ENCODE assay signal across 7 cellular contexts in the genomic region with DNA sequence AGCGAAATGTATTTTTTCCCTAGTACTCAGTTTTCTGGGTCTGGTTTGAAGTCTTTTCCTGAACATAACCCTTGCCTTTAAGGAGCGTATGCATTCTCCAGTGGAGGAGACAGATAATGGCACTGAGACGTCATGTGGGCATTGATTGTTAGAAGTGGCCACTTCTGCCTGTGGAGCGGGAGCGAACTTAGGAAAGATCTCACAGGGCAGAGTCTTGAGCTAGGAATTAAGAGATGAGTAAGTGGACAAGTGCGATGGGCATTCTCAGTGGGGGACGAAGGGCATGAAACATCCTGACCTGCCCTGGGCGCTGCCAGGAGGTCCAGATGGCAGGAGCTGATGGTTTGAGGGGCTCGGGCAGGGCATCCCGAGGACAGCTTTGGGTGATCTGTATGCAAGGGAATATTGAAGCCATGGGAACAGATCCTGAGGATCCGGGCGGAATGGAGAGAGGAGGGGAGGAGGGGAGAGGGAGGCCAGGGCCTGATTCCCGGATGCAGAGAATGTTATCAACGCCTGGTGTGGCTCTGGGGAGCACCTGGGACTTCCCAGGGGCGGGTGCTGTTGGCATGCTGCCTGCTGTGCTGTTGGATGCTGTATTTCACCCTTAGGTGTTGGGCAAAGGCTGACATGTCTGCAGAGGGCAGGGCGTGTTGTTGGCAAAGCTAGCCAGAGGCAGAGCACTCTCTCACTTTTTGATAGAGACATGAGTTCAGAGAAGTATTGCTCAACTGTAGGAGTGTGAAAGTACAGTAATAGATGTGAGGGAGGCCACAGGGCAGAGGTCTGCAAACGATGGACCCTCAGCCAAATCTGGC.
DNase-seq lines count a peak whose midpoint lies in the region; ATAC-seq, FAIRE-seq and TF ChIP-seq lines count a peak whose summit lies in the region.
"Not testable (repeated sequence)": the region's sequence is repeated elsewhere in the genome, so short reads cannot be mapped to it uniquely, and the experiment has no call there.

No MANE protein-coding gene starts in this region.

- not testable (repeated sequence) for DNase-seq in GM12878 (ENCODE audit: low read depth, low spot score); foreskin keratinocyte; left cardiac atrium; left lobe of liver (ENCODE audit: low spot score); upper lobe of right lung
- DNase-seq in mucosa of gallbladder (ENCODE audit: low spot score) = peak; percentile 51

- BruUV-seq in GM12878 (replicated peaks; lab: Mats Ljungman, UMichigan) = not testable (repeated sequence)

- H2AFZ ChIP-seq in GM12878 (ENCODE audit: control insufficient read depth, low read depth, low read length) = not testable (repeated sequence)

- TF ChIP-seq POLR2A in GM12878 (IDR thresholded peaks at IDR 0.05; ENCODE audit: low read depth, low read length) = not testable (repeated sequence)

- not testable (repeated sequence) for TF ChIP-seq RAD21 in GM12878 (IDR thresholded peaks at IDR 0.05; ENCODE audit: insufficient read depth, low read depth, low read length)

- not testable (repeated sequence) for H3K27me3 ChIP-seq in GM12878 (replicated peaks in 1 of 2; ENCODE audit: control insufficient read depth in 2 of 2, insufficient read depth in 2 of 2, low read length in 1 of 2); foreskin keratinocyte; upper lobe of right lung

- TF ChIP-seq EP300 in GM12878 (IDR thresholded peaks at IDR 0.05; ENCODE audit: borderline replicate concordance in 1 of 2, control insufficient read depth in 1 of 2, low read depth in 2 of 2, low read length in 2 of 2) = not testable (repeated sequence)

- POLR2A ChIA-PET in GM12878 (lab: Charles Lee) = not testable (repeated sequence)

- intact Hi-C loops in GM12878 (cut with micrococcal nuclease; ENCODE audit: unreplicated experiment); left cardiac atrium (cut with DNase I); upper lobe of right lung (cut with DNase I): not testable (repeated sequence)

- in situ Hi-C loops in GM12878 (cut with MboI) = not testable (repeated sequence)

- H3K27ac ChIP-seq in GM12878 (ENCODE audit: control insufficient read depth, insufficient read depth); foreskin keratinocyte; upper lobe of right lung: not testable (repeated sequence)

- not testable (repeated sequence) for H3K79me2 ChIP-seq in GM12878 (ENCODE audit: control insufficient read depth, insufficient read depth, low read length)

- not testable (repeated sequence) for H3K36me3 ChIP-seq in GM12878 (ENCODE audit: control insufficient read depth in 2 of 2, insufficient read depth in 2 of 2, low read length in 1 of 2); upper lobe of right lung

- TF ChIP-seq CTCF in GM12878 (IDR thresholded peaks at IDR 0.05 in 2 of 3, conservative IDR thresholded peaks at IDR 0.05 in 1 of 3; ENCODE audit: control insufficient read depth in 2 of 3, extremely low read depth in 1 of 3, insufficient read depth in 1 of 3, low read depth in 3 of 3, low read length in 3 of 3); foreskin keratinocyte (conservative IDR thresholded peaks at IDR 0.05); upper lobe of right lung (IDR thresholded peaks at IDR 0.05): not testable (repeated sequence)

- H3K4me2 ChIP-seq in GM12878 (ENCODE audit: control insufficient read depth, insufficient read depth) = not testable (repeated sequence)

- CTCF ChIA-PET in GM12878 (lab: Yijun Ruan, JAX) = not testable (repeated sequence)

- H4K20me1 ChIP-seq in GM12878 (ENCODE audit: control insufficient read depth, insufficient read depth) = not testable (repeated sequence)

- WGBS in GM12878 (ENCODE audit: insufficient coverage, insufficient replicate concordance, low lambda C conversion rate, missing lambda C conversion rate) = 75% methylated on average over 4 of the region's 17 CpGs

- not testable (repeated sequence) for H3K4me1 ChIP-seq in GM12878 (ENCODE audit: control insufficient read depth, insufficient read depth, low read length); foreskin keratinocyte; upper lobe of right lung

- not testable (repeated sequence) for FAIRE-seq in GM12878 (lab: Jason Lieb, UNC)

- not testable (repeated sequence) for H3K9ac ChIP-seq in GM12878 (ENCODE audit: control insufficient read depth, insufficient read depth, low read length)

- peak; percentile 51 for ATAC-seq in HG03432 (IDR thresholded peaks at IDR 0.05; ENCODE audit: unreplicated experiment)
- peak; percentile 57 for ATAC-seq in GM12878
- ATAC-seq in foreskin keratinocyte = peak; percentile 83
- peak; percentile 87 to 90 for ATAC-seq in left cardiac atrium
- ATAC-seq in left lobe of liver = peak; percentile 95
- ATAC-seq in upper lobe of right lung = peak; percentile 86

- RAD21 ChIA-PET in GM12878 (lab: Charles Lee; ENCODE audit: unreplicated experiment) = not testable (repeated sequence)

- not testable (repeated sequence) for H3K9me3 ChIP-seq in GM12878 (replicated peaks; ENCODE audit: control insufficient read depth, insufficient read depth, low read length); upper lobe of right lung

- SMC1A ChIA-PET in GM12878 (lab: Charles Lee; ENCODE audit: uncharacterized antibody, unreplicated experiment) = not testable (repeated sequence)

- H3K4me3 ChIP-seq in GM12878, upper lobe of right lung: not testable (repeated sequence)
